ENCODE assay signal across 1 cellular context in the genomic region with DNA sequence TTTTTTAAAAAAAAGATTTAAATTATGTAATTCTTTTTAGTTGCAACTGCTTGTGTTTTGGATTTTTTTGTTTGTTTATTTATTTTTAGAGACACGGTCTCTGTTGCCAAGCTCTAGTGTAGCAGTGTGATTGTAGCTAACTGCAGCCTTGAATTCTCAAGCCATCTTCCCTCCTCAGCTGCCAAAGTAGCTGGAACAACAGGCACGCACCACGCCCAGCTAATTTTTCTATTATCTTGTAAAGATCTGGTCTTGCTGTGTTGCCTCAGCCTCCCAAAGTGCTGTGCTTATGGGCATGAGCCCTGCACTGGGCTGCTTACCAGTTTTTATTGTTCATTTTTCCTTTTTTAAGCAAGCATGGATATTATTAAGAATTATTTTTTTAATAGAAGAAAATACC.
TF ChIP-seq lines count a peak whose summit lies in the region.

No MANE protein-coding gene starts in this region.

TF ChIP-seq in endothelial cell of umbilical vein, 7 proteins besides CTCF, POLR2A, EP300 and RAD21:
- no peak for TF ChIP-seq EZH2 (IDR thresholded peaks at IDR 0.05; ENCODE audit: borderline replicate concordance, low read depth, low read length, severe bottlenecking)
- TF ChIP-seq FOS (IDR thresholded peaks at IDR 0.05; ENCODE audit: borderline replicate concordance, insufficient read depth, low read length) = no peak
- TF ChIP-seq POLR2AphosphoS5 (IDR thresholded peaks at IDR 0.05; ENCODE audit: insufficient read depth, low read depth, low read length) = no peak
- TF ChIP-seq MAX (IDR thresholded peaks at IDR 0.05; ENCODE audit: insufficient read depth, insufficient read length) = no peak
